ENCODE assay signal across 8 cellular contexts in genomic region chr14:49767473-49768300, GRCh38. TPM values are rescaled to one million over a fixed set of nuclear protein-coding genes. Genes with fewer than 3 reads are reported as not detected.
DNase-seq lines count a peak whose midpoint lies in the region; ATAC-seq and TF ChIP-seq lines count a peak whose summit lies in the region.

Gene KLHDC2, plus strand, starts transcription at chr14:49768153. Its CDS starts 316 bp downstream, at chr14:49768469.

- H3K36me3 ChIP-seq in PC-3 (ENCODE audit: low read depth, low read length) (no peaks in the 10 kb centered on the region), muscle layer of colon (ENCODE audit: insufficient read depth, low read length) (no peaks in the 10 kb centered on the region)

- peak within 1 kb of the TSS; percentile 94 for H3K4me2 ChIP-seq in PC-3 (ENCODE audit: low read length)

- peak within 1 kb of the TSS; percentile 97 to 100 (median 99) for H3K27ac Mint-ChIP-seq in IgD-negative memory B cell

- peak within 1 kb of the TSS; percentile 92 for H3K9ac ChIP-seq in PC-3 (ENCODE audit: low read length)
- H3K9ac ChIP-seq in muscle layer of colon (ENCODE audit: low read length) = peak within 1 kb of the TSS; percentile 87

- peak; percentile 72 for TF ChIP-seq POLR2A in erythroblast (IDR thresholded peaks at IDR 0.05; ENCODE audit: low read length)

- CTCF ChIA-PET in PC-3 (lab: Charles Lee) = interaction anchor here (0.5 to 2.6 kb wide), 8 partner anchors 63 to 973 kb away, joined by 3 to 21 read pairs (median 5); partner anchors contain the start of gene POLE2

- no peaks in the 10 kb centered on the region for H3K27me3 Mint-ChIP-seq in IgD-negative memory B cell

- no peaks in the 10 kb centered on the region for H3K36me3 Mint-ChIP-seq in IgD-negative memory B cell

- no peaks in the 10 kb centered on the region for H3K9me2 ChIP-seq in PC-3 (replicated peaks; ENCODE audit: low read length)

- BruUV-seq in PC-3 (replicated peaks; lab: Mats Ljungman, UMichigan) = no TSS peak

- H3K27ac ChIP-seq in PC-3 (ENCODE audit: low read length) (peak within 1 kb of the TSS; percentile 84), muscle layer of colon (ENCODE audit: low read depth, low read length) (peak within 1 kb of the TSS; percentile 99)

- peak within 1 kb of the TSS; percentile 94 for H3K4me3 ChIP-seq in PC-3 (ENCODE audit: low read length)
- H3K4me3 ChIP-seq in muscle layer of colon (ENCODE audit: low read depth in 1 of 2, low read length in 2 of 2) = peak within 1 kb of the TSS; percentile 91 to 94

- H3K27me3 ChIP-seq in PC-3 (ENCODE audit: low read length) = no peaks in the 10 kb centered on the region
- H3K27me3 ChIP-seq in muscle layer of colon (ENCODE audit: control insufficient read depth in 1 of 2, insufficient read depth in 2 of 2, low read length in 2 of 2) = no peaks in the 10 kb centered on the region

- POLR2A ChIA-PET in PC-3 (lab: Charles Lee; ENCODE audit: unreplicated experiment) = interaction anchor here (0.5 to 1.5 kb wide), 15 partner anchors 16 to 982 kb away, joined by 3 to 29 read pairs (median 5); partner anchors contain the start of genes DNAAF2, KLHDC1, NEMF and POLE2

- peak within 1 kb of the TSS; percentile 98 for H2AFZ ChIP-seq in PC-3 (ENCODE audit: low read length)

- DNase-seq in DMS53 treated with DMSO at 0.1 percent for 48 hours (lab: John Stamatoyannopoulos, UW; ENCODE audit: unreplicated experiment) (peak; percentile 70), PC-3 (peak; percentile 94), activated T-cell treated with anti-CD3 and anti-CD28 coated beads for 48 hours (ENCODE audit: low read depth) (peak; percentile 92), erythroblast (lab: John Stamatoyannopoulos, UW) (peak; percentile 92 to 95)
- DNase-seq in stimulated activated CD8-positive, alpha-beta memory T cell treated with anti-CD3 and anti-CD28 coated beads, Interleukin-7, amount 100 ng/mL, for 1 hour (ENCODE audit: low read depth in 2 of 2) = peak; percentile 72 to 78

- no peaks in the 10 kb centered on the region for H3F3A ChIP-seq in PC-3 (ENCODE audit: low read length, unreplicated experiment)

- peaks cover 13 to 30% (median 26%) of the 10 kb centered on the region in 3 donors for H3K4me1 Mint-ChIP-seq in IgD-negative memory B cell

- peaks cover 43% of the 10 kb centered on the region for H3K79me2 ChIP-seq in PC-3 (ENCODE audit: low read length)

- ATAC-seq in GM21576 (IDR thresholded peaks at IDR 0.05; ENCODE audit: unreplicated experiment) = peak; percentile 91
- peak; percentile 74 for ATAC-seq in PC-3

- H4K20me1 ChIP-seq in PC-3 (ENCODE audit: low read length) = peaks cover 9% of the 10 kb centered on the region; the same call in 1 of the 2 replicates

- H3K4me3 Mint-ChIP-seq in IgD-negative memory B cell = peak within 1 kb of the TSS; percentile 97 to 99 (median 98)

- H3K9me3 Mint-ChIP-seq in IgD-negative memory B cell = no peaks in the 10 kb centered on the region

- peak; percentile 63; the same call in 1 of the 2 replicates for TF ChIP-seq CTCF in PC-3 (conservative IDR thresholded peaks at IDR 0.05; ENCODE audit: low read depth, low read length)

- intact Hi-C loops in PC-3 (cut with micrococcal nuclease) = loop anchor here (1.0 to 5.0 kb wide), 2 partner anchors 182 to 340 kb away; no protein-coding TSS in a partner anchor

- no peaks in the 10 kb centered on the region for H3K9me3 ChIP-seq in PC-3 (ENCODE audit: low read length)
- no peaks in the 10 kb centered on the region for H3K9me3 ChIP-seq in muscle layer of colon (ENCODE audit: low read length)

- H3K4me1 ChIP-seq in PC-3 (ENCODE audit: insufficient read depth, low read length) (peaks cover 33% of the 10 kb centered on the region), muscle layer of colon (ENCODE audit: insufficient read depth, low read length) (peaks cover 28% of the 10 kb centered on the region)

RNA-seq across cellular contexts. Expression of gene KLHDC2, which starts in this region (rescaled TPM):
- 48.1 TPM for polyA plus RNA-seq in IgD-negative memory B cell
- total RNA-seq in PC-3 (2014; rRNA removed) = 123 and 126 TPM in 2 replicates

Comparison
In these comparisons a context has a peak if more than half of its experiments do, and no peak if none do; other contexts are left out.
1. Peak in every context shown above with its lines: DNase-seq, ATAC-seq, H3K4me3 ChIP-seq and H3K27ac ChIP-seq.